In genomic region chr4:89708903-89709361, GRCh38 we compare ENCODE assay signal across 12 cellular contexts.
DNase-seq lines count a peak whose midpoint lies in the region; ATAC-seq and TF ChIP-seq lines count a peak whose summit lies in the region.
"Had no signal": no experiment of that assay in that cellular context is flagged by ENCODE, and none has a peak within 500 bp of the region (broad histone marks: within the 10 kb centered on the region; RNA-seq: fewer than 3 reads in every experiment).

No MANE protein-coding gene starts in this region.

- POLR2A ChIA-PET in CD8-positive, alpha-beta memory T cell (lab: Charles Lee) = no interaction called here

- no peaks in the 10 kb centered on the region for H3K9me3 ChIP-seq in Loucy (ENCODE audit: insufficient read depth, low read depth, low read length)
- no peaks in the 10 kb centered on the region for H3K9me3 ChIP-seq in CD8-positive, alpha-beta memory T cell (ENCODE audit: low read length)

- no peaks in the 10 kb centered on the region for H3K9me3 Mint-ChIP-seq in endothelial cell (ENCODE audit: unreplicated experiment)
- no peaks in the 10 kb centered on the region for H3K9me3 Mint-ChIP-seq in nephron progenitor cell
- no peaks in the 10 kb centered on the region for H3K9me3 Mint-ChIP-seq in CD8-positive, alpha-beta memory T cell
- no peaks in the 10 kb centered on the region for H3K9me3 Mint-ChIP-seq in activated CD4-positive, alpha-beta T cell treated with anti-CD3 and anti-CD28 coated beads, Interleukin-2, amount 10 ng/mL, durations not matched to agents 24 days and 14 days

- H3K4me1 ChIP-seq in Loucy (ENCODE audit: insufficient read depth, low read length, poor library complexity, severe bottlenecking) = peaks cover 27% of the 10 kb centered on the region
- no peaks in the 10 kb centered on the region for H3K4me1 ChIP-seq in CD8-positive, alpha-beta memory T cell (ENCODE audit: insufficient read depth, low read length)

- peak; percentile 0 for DNase-seq in A172 (ENCODE audit: low spot score)
- peak; percentile 29 for DNase-seq in endothelial cell (ENCODE audit: low spot score)
- no peak for DNase-seq in nephron progenitor cell
- DNase-seq in CD8-positive, alpha-beta memory T cell = no peak
- no peak for DNase-seq in activated CD4-positive, alpha-beta T cell treated with anti-CD3 and anti-CD28 coated beads, Interleukin-2, amount 10 ng/mL, durations not matched to agents 24 days and 14 days
- DNase-seq in hepatic stellate cell (ENCODE audit: low spot score) = no peak
- DNase-seq: AML-193; cerebellar nuclear complex; NCI-H82; stimulated activated CD8-positive, alpha-beta memory T cell treated with anti-CD3 and anti-CD28 coated beads, Interleukin-4, amount 100 ng/mL, for 48 hours had no signal

- H3K79me2 ChIP-seq in Loucy (ENCODE audit: insufficient read depth, low read length) = no peaks in the 10 kb centered on the region

- H3K27me3 ChIP-seq in Loucy (ENCODE audit: insufficient read depth, low read length, poor library complexity, severe bottlenecking) = no peaks in the 10 kb centered on the region
- H3K27me3 ChIP-seq in CD8-positive, alpha-beta memory T cell (ENCODE audit: insufficient read depth, low read length, poor library complexity, severe bottlenecking) = no peaks in the 10 kb centered on the region

- no peak overlapping the region for H3K9ac ChIP-seq in Loucy (ENCODE audit: low read depth, low read length, poor library complexity, severe bottlenecking)

- H2AFZ ChIP-seq in Loucy (ENCODE audit: low read length) = peak overlapping the region; percentile 94

- no peaks in the 10 kb centered on the region for H3F3A ChIP-seq in Loucy (ENCODE audit: low read depth)

- no peaks in the 10 kb centered on the region for H3K9me2 ChIP-seq in Loucy (replicated peaks; ENCODE audit: low read depth, low read length)

- TF ChIP-seq CTCF in Loucy (conservative IDR thresholded peaks at IDR 0.05; ENCODE audit: low read length) = no peak
- TF ChIP-seq CTCF in endothelial cell (IDR thresholded peaks at IDR 0.05; ENCODE audit: unreplicated experiment) = no peak
- TF ChIP-seq CTCF in nephron progenitor cell (IDR thresholded peaks at IDR 0.05) = no peak

- no peaks in the 10 kb centered on the region for H3K36me3 ChIP-seq in Loucy (ENCODE audit: insufficient read depth, low read length)
- H3K36me3 ChIP-seq in CD8-positive, alpha-beta memory T cell (ENCODE audit: insufficient read depth, low read length) = no peaks in the 10 kb centered on the region

- H3K36me3 Mint-ChIP-seq in endothelial cell (ENCODE audit: low read depth, unreplicated experiment) = no peaks in the 10 kb centered on the region
- no peaks in the 10 kb centered on the region for H3K36me3 Mint-ChIP-seq in nephron progenitor cell (ENCODE audit: low read depth)
- H3K36me3 Mint-ChIP-seq in CD8-positive, alpha-beta memory T cell = no peaks in the 10 kb centered on the region
- no peaks in the 10 kb centered on the region for H3K36me3 Mint-ChIP-seq in activated CD4-positive, alpha-beta T cell treated with anti-CD3 and anti-CD28 coated beads, Interleukin-2, amount 10 ng/mL, durations not matched to agents 24 days and 14 days (ENCODE audit: low read depth)

- intact Hi-C loops in activated CD4-positive, alpha-beta T cell treated with anti-CD3 and anti-CD28 coated beads, Interleukin-2, amount 10 ng/mL, durations not matched to agents 24 days and 14 days (cut with micrococcal nuclease) = no loop called here

- no peak for ATAC-seq in HG02623 (IDR thresholded peaks at IDR 0.05; ENCODE audit: unreplicated experiment)

- H3K4me2 ChIP-seq in Loucy (ENCODE audit: low read depth, low read length, poor library complexity, severe bottlenecking) = no peak overlapping the region

- H3K4me1 Mint-ChIP-seq in endothelial cell (ENCODE audit: unreplicated experiment) (peaks cover 52% of the 10 kb centered on the region), nephron progenitor cell (peaks cover 29% of the 10 kb centered on the region)
- no peaks in the 10 kb centered on the region for H3K4me1 Mint-ChIP-seq in CD8-positive, alpha-beta memory T cell
- no peaks in the 10 kb centered on the region for H3K4me1 Mint-ChIP-seq in activated CD4-positive, alpha-beta T cell treated with anti-CD3 and anti-CD28 coated beads, Interleukin-2, amount 10 ng/mL, durations not matched to agents 24 days and 14 days

- no peaks in the 10 kb centered on the region for H4K20me1 ChIP-seq in Loucy (ENCODE audit: insufficient read depth, low read length, poor library complexity, severe bottlenecking)

- H3K27me3 Mint-ChIP-seq in endothelial cell (ENCODE audit: unreplicated experiment) (no peaks in the 10 kb centered on the region), nephron progenitor cell (ENCODE audit: low read depth, poor library complexity) (no peaks in the 10 kb centered on the region)
- peaks cover 0 to 7% of the 10 kb centered on the region in 2 donors for H3K27me3 Mint-ChIP-seq in CD8-positive, alpha-beta memory T cell
- H3K27me3 Mint-ChIP-seq in activated CD4-positive, alpha-beta T cell treated with anti-CD3 and anti-CD28 coated beads, Interleukin-2, amount 10 ng/mL, durations not matched to agents 24 days and 14 days = peaks cover 1% of the 10 kb centered on the region

- no peak overlapping the region for H3K27ac ChIP-seq in CD8-positive, alpha-beta memory T cell (ENCODE audit: low read depth, low read length)

- CTCF ChIA-PET in CD8-positive, alpha-beta memory T cell (lab: Charles Lee) = no interaction called here

- H3K27ac Mint-ChIP-seq in endothelial cell (ENCODE audit: unreplicated experiment) (peak overlapping the region; percentile 97), nephron progenitor cell (peak overlapping the region; percentile 91)
- H3K27ac Mint-ChIP-seq in CD8-positive, alpha-beta memory T cell = no peak overlapping the region
- no peak overlapping the region for H3K27ac Mint-ChIP-seq in activated CD4-positive, alpha-beta T cell treated with anti-CD3 and anti-CD28 coated beads, Interleukin-2, amount 10 ng/mL, durations not matched to agents 24 days and 14 days

- no peak overlapping the region for H3K4me3 ChIP-seq in Loucy (ENCODE audit: low read length, poor library complexity, severe bottlenecking)
- no peak overlapping the region for H3K4me3 ChIP-seq in CD8-positive, alpha-beta memory T cell (ENCODE audit: low read length)

- peak overlapping the region; percentile 3 for H3K4me3 Mint-ChIP-seq in endothelial cell (ENCODE audit: unreplicated experiment)
- no peak overlapping the region for H3K4me3 Mint-ChIP-seq in nephron progenitor cell
- H3K4me3 Mint-ChIP-seq in CD8-positive, alpha-beta memory T cell = no peak overlapping the region
- H3K4me3 Mint-ChIP-seq in activated CD4-positive, alpha-beta T cell treated with anti-CD3 and anti-CD28 coated beads, Interleukin-2, amount 10 ng/mL, durations not matched to agents 24 days and 14 days = no peak overlapping the region

Comparison
In these comparisons a context has a peak if more than half of its experiments do, and no peak if none do; other contexts are left out.
1. DNase-seq: peak in A172 (single experiment) and endothelial cell (single experiment); none in nephron progenitor cell (single experiment), CD8-positive, alpha-beta memory T cell (0 of 5), activated CD4-positive, alpha-beta T cell treated with anti-CD3 and anti-CD28 coated beads, Interleukin-2, amount 10 ng/mL, durations not matched to agents 24 days and 14 days (single experiment) and hepatic stellate cell (single experiment).
2. H3K27ac Mint-ChIP-seq: peak in endothelial cell (single experiment) and nephron progenitor cell (single experiment); none in CD8-positive, alpha-beta memory T cell (0 of 8) and activated CD4-positive, alpha-beta T cell treated with anti-CD3 and anti-CD28 coated beads, Interleukin-2, amount 10 ng/mL, durations not matched to agents 24 days and 14 days (single experiment).